In genomic region chr18:62409821-62410220, GRCh38 we compare ENCODE assay signal across 15 cellular contexts.
DNase-seq lines count a peak whose midpoint lies in the region; ATAC-seq and TF ChIP-seq lines count a peak whose summit lies in the region.
"Had no signal": no experiment of that assay in that cellular context is flagged by ENCODE, and none has a peak within 500 bp of the region (broad histone marks: within the 10 kb centered on the region; RNA-seq: fewer than 3 reads in every experiment).

No MANE protein-coding gene starts in this region.

- H4K20me1 ChIP-seq in PC-9 (ENCODE audit: insufficient read depth) (no peaks in the 10 kb centered on the region), H9 (ENCODE audit: control insufficient read depth, insufficient read depth, insufficient read length) (no peaks in the 10 kb centered on the region)

- H3K18ac ChIP-seq in trophoblast cell (ENCODE audit: low read length), result no peak overlapping the region
- H3K18ac ChIP-seq in H9 (ENCODE audit: insufficient read length, low read depth, low read length), result no peak overlapping the region

- H3K36me3 Mint-ChIP-seq in H9 (ENCODE audit: insufficient read depth in 1 of 3, low read depth in 3 of 3), result no peaks in the 10 kb centered on the region
- H3K36me3 Mint-ChIP-seq: CD8-positive, alpha-beta T cell had no signal

- CTCF ChIA-PET in PC-9 (lab: Charles Lee), result no interaction called here

- H3K27me3 Mint-ChIP-seq in H9 (ENCODE audit: low read depth), result peaks cover 3% of the 10 kb centered on the region; the same call in 1 of the 2 replicates

- no peak overlapping the region for H2BK20ac ChIP-seq in H9 (ENCODE audit: low read depth, low read length, poor library complexity, severe bottlenecking)

- no CpG with 5 or more reads among the region's 5 CpGs for WGBS in trophoblast cell (ENCODE audit: extremely low coverage, insufficient coverage, insufficient read length)
- WGBS in heart right ventricle, 2 donors, result 81 to 84% methylated on average over 5 of the region's 5 CpGs
- no CpG with 5 or more reads among the region's 5 CpGs for WGBS in H9 (ENCODE audit: extremely low coverage, insufficient read length, low lambda C conversion rate)

- H3K79me1 ChIP-seq in trophoblast cell (ENCODE audit: low read length), result no peaks in the 10 kb centered on the region
- H3K79me1 ChIP-seq in H9 (ENCODE audit: insufficient read depth, low read depth, low read length, poor library complexity, severe bottlenecking), result no peaks in the 10 kb centered on the region

- H3K9me3 ChIP-seq in PC-9 (ENCODE audit: insufficient read depth, low read depth) (peaks cover 4% of the 10 kb centered on the region; the same call in 1 of the 2 replicates), trophoblast cell (ENCODE audit: insufficient read depth, low read depth, low read length) (peaks cover 3% of the 10 kb centered on the region), heart right ventricle (peaks cover 0 to 11% (median 0%) of the 10 kb centered on the region in 11 donors), H9 (ENCODE audit: control insufficient read depth, low read depth, low read length) (no peaks in the 10 kb centered on the region)
- H3K9me3 ChIP-seq: Caco-2 had no signal

- H3K56ac ChIP-seq in H9 (ENCODE audit: insufficient read length, low read depth, low read length), result no peak overlapping the region

- no peak for TF ChIP-seq CTCF in PC-9 (conservative IDR thresholded peaks at IDR 0.05)
- TF ChIP-seq CTCF in heart right ventricle (IDR thresholded peaks at IDR 0.05), result no peak
- no peak for TF ChIP-seq CTCF in H9 (conservative IDR thresholded peaks at IDR 0.05)

- H3K23ac ChIP-seq in trophoblast cell (ENCODE audit: low read length), result no peak overlapping the region
- no peak overlapping the region for H3K23ac ChIP-seq in H9 (ENCODE audit: insufficient read length, low read depth, low read length)

- H3K36me3 ChIP-seq in PC-9 (ENCODE audit: low read depth) (no peaks in the 10 kb centered on the region), trophoblast cell (ENCODE audit: control insufficient read depth in 1 of 2, insufficient read depth in 2 of 2, low read length in 2 of 2) (no peaks in the 10 kb centered on the region), heart right ventricle (no peaks in the 10 kb centered on the region)

- H3K27ac ChIP-seq in PC-9 (no peak overlapping the region), trophoblast cell (ENCODE audit: low read depth, low read length) (no peak overlapping the region), heart right ventricle (no peak overlapping the region), H9 (ENCODE audit: insufficient read length, low read depth, low read length) (no peak overlapping the region)

- H3K4me2 ChIP-seq in PC-9 (0 out of 2 replicates have a peak overlapping the region, but pooled peaks have one; percentile 6), trophoblast cell (ENCODE audit: low read length) (no peak overlapping the region), H9 (ENCODE audit: insufficient read depth, insufficient read length, low read length) (no peak overlapping the region)

- no peak overlapping the region for H2AFZ ChIP-seq in PC-9
- no peak overlapping the region for H2AFZ ChIP-seq in trophoblast cell (ENCODE audit: insufficient read depth, low read length, poor library complexity)
- no peak overlapping the region for H2AFZ ChIP-seq in H9 (ENCODE audit: low read length)

- H3K14ac ChIP-seq in trophoblast cell (ENCODE audit: low read length) (no peak overlapping the region), H9 (ENCODE audit: insufficient read depth, low read length) (no peak overlapping the region)

- H4K91ac ChIP-seq in trophoblast cell (ENCODE audit: low read depth, low read length) (no peak overlapping the region), H9 (ENCODE audit: insufficient read length, low read depth, low read length) (no peak overlapping the region)

- H2BK5ac ChIP-seq in trophoblast cell (ENCODE audit: low read depth, low read length, poor library complexity) (no peak overlapping the region), H9 (ENCODE audit: insufficient read length, low read length) (no peak overlapping the region)

- H4K8ac ChIP-seq in trophoblast cell (ENCODE audit: low read depth, low read length) (no peak overlapping the region), H9 (replicated peaks; ENCODE audit: insufficient read length, low read depth, low read length) (no peak overlapping the region)

- no peaks in the 10 kb centered on the region for H3K4me1 Mint-ChIP-seq in H9

- H3K23me2 ChIP-seq in H9 (ENCODE audit: insufficient read length, low read depth, low read length, poor library complexity, severe bottlenecking), result no peaks in the 10 kb centered on the region

- H3T11ph ChIP-seq in H9 (ENCODE audit: low read length), result no peak overlapping the region

- intact Hi-C loops in PC-9 (cut with micrococcal nuclease; ENCODE audit: unreplicated experiment) (no loop called here), heart right ventricle (cut with DNase I) (no loop called here)

- no peak overlapping the region for H3K27ac Mint-ChIP-seq in H9
- H3K27ac Mint-ChIP-seq: CD8-positive, alpha-beta T cell had no signal

- peak; percentile 29 for DNase-seq in HT1080 (ENCODE audit: low read depth)
- peak in 1 of 2 experiments; percentile 65 for DNase-seq in PC-9
- peak; percentile 46 for DNase-seq in kidney tubule cell (ENCODE audit: low spot score)
- DNase-seq in trophoblast cell, result peak; percentile 42 to 66
- no peak for DNase-seq in HUDEP-2 (lab: John Stamatoyannopoulos, UW; ENCODE audit: unreplicated experiment in 76 of 76)
- DNase-seq in NCI-H187 (lab: John Stamatoyannopoulos, UW), result no peak
- DNase-seq in heart right ventricle, result no peak
- no peak for DNase-seq in H9
- DNase-seq: C1 segment of cervical spinal cord; Caco-2; CD8-positive, alpha-beta T cell; DMS153; DND-41; GOT3; HCEC 1CT had no signal

- H3K9me3 Mint-ChIP-seq in H9, result no peaks in the 10 kb centered on the region; a peak in 1 of 5 replicates

- no peak overlapping the region for H4K12ac ChIP-seq in trophoblast cell (ENCODE audit: low read depth, low read length)

- no peaks in the 10 kb centered on the region for H3F3A ChIP-seq in PC-9 (ENCODE audit: insufficient read depth, low read depth)

- no peak overlapping the region for H2BK120ac ChIP-seq in trophoblast cell (ENCODE audit: insufficient read depth, low read length, poor library complexity)
- no peak overlapping the region for H2BK120ac ChIP-seq in H9 (ENCODE audit: low read depth, low read length, poor library complexity, severe bottlenecking)

- no peak overlapping the region for H2AK5ac ChIP-seq in trophoblast cell (ENCODE audit: low read length)
- H2AK5ac ChIP-seq in H9 (ENCODE audit: insufficient read length, low read length), result no peak overlapping the region

- no peak overlapping the region for H3K4me3 Mint-ChIP-seq in H9
- H3K4me3 Mint-ChIP-seq: CD8-positive, alpha-beta T cell had no signal

- no peaks in the 10 kb centered on the region for H3K27me3 ChIP-seq in PC-9 (ENCODE audit: insufficient read depth, low read depth)
- H3K27me3 ChIP-seq in trophoblast cell (ENCODE audit: insufficient read depth, low read length), result no peaks in the 10 kb centered on the region
- H3K27me3 ChIP-seq in heart right ventricle, result no peaks in the 10 kb centered on the region
- H3K27me3 ChIP-seq in H9 (ENCODE audit: insufficient read depth, low read length), result no peaks in the 10 kb centered on the region

- no peak for ATAC-seq in heart right ventricle
- ATAC-seq: CD8-positive, alpha-beta T cell had no signal

- no peaks in the 10 kb centered on the region for H3K79me2 ChIP-seq in PC-9 (ENCODE audit: low read depth)
- H3K79me2 ChIP-seq in trophoblast cell (ENCODE audit: control insufficient read depth, insufficient read depth, low read length, poor library complexity), result no peaks in the 10 kb centered on the region
- H3K79me2 ChIP-seq in H9 (ENCODE audit: insufficient read depth, low read length), result no peaks in the 10 kb centered on the region

- H3K4me1 ChIP-seq in PC-9 (replicated peaks; ENCODE audit: insufficient read depth) (peaks cover 11% of the 10 kb centered on the region; the same call in 1 of the 2 replicates), trophoblast cell (ENCODE audit: control insufficient read depth in 1 of 2, insufficient read depth in 2 of 2, low read length in 2 of 2) (no peaks in the 10 kb centered on the region), heart right ventricle (peaks cover 0 to 9% (median 0%) of the 10 kb centered on the region in 9 donors), H9 (ENCODE audit: insufficient read depth, low read length) (no peaks in the 10 kb centered on the region)
- H3K4me1 ChIP-seq: Caco-2 had no signal

- no TSS peak for BruUV-seq in PC-9 (replicated peaks; lab: Mats Ljungman, UMichigan)

- no peaks in the 10 kb centered on the region for H3K9me2 ChIP-seq in PC-9 (ENCODE audit: insufficient read depth)

- H3K4me3 ChIP-seq in PC-9, result no peak overlapping the region
- H3K4me3 ChIP-seq in trophoblast cell (ENCODE audit: low read depth, low read length), result peak overlapping the region; percentile 5
- no peak overlapping the region for H3K4me3 ChIP-seq in heart right ventricle

- no peak overlapping the region for H2BK12ac ChIP-seq in trophoblast cell (ENCODE audit: low read length)
- H2BK12ac ChIP-seq in H9 (ENCODE audit: insufficient read length, low read depth, low read length), result no peak overlapping the region

- no peak overlapping the region for H3K9ac ChIP-seq in trophoblast cell (ENCODE audit: low read length)
- H3K9ac ChIP-seq in H9 (ENCODE audit: extremely low read depth, insufficient read length, low read length), result no peak overlapping the region

- H3K4ac ChIP-seq in trophoblast cell (ENCODE audit: low read depth, low read length) (no peak overlapping the region), H9 (ENCODE audit: low read depth, low read length) (no peak overlapping the region)

- H2BK15ac ChIP-seq in H9 (ENCODE audit: low read depth, low read length), result no peak overlapping the region

- no peak overlapping the region for H4K5ac ChIP-seq in H9 (ENCODE audit: insufficient read length, low read depth, low read length)

- POLR2A ChIA-PET in PC-9 (lab: Charles Lee; ENCODE audit: unreplicated experiment), result no interaction called here

Comparison
In these comparisons a context has a peak if more than half of its experiments do, and no peak if none do; other contexts are left out.
1. DNase-seq: peak in HT1080 (single experiment), kidney tubule cell (single experiment) and trophoblast cell (2 of 2); none in HUDEP-2 (0 of 76), NCI-H187 (0 of 2), heart right ventricle (0 of 2) and H9 (single experiment).